In genomic region chr17:81902023-81902652, GRCh38 we compare ENCODE assay signal across 9 cellular contexts. TPM values are rescaled to one million over a fixed set of nuclear protein-coding genes. Genes with fewer than 3 reads are reported as not detected.
DNase-seq lines count a peak whose midpoint lies in the region; ATAC-seq and TF ChIP-seq lines count a peak whose summit lies in the region.
"Had no signal": no experiment of that assay in that cellular context is flagged by ENCODE, and none has a peak within 500 bp of the region (broad histone marks: within the 10 kb centered on the region; RNA-seq: fewer than 3 reads in every experiment).

Gene NPB, plus strand, starts transcription at chr17:81902238. Its CDS starts 40 bp downstream, at chr17:81902278.

- peaks cover 10% of the 10 kb centered on the region for H3K4me1 Mint-ChIP-seq in neural progenitor cell

- peak within 1 kb of the TSS; percentile 19 for H3K4me3 Mint-ChIP-seq in neural progenitor cell

- no peak within 1 kb of the TSS for H3K27ac Mint-ChIP-seq in neural progenitor cell

- H3K4me2 ChIP-seq in neural progenitor cell: peak within 1 kb of the TSS; percentile 88
- H3K4me2 ChIP-seq: PC-9 had no signal

- H3K27me3 ChIP-seq in NT2/D1 (ENCODE audit: insufficient read depth, insufficient read length) (peaks cover 16% of the 10 kb centered on the region), esophagus muscularis mucosa (peaks cover 0 to 25% (median 8%) of the 10 kb centered on the region in 4 donors), neural progenitor cell (peaks cover 33% of the 10 kb centered on the region)

- H3K27ac ChIP-seq in esophagus muscularis mucosa (replicated peaks in 1 of 4) (no peak within 1 kb of the TSS), neural progenitor cell (no peak within 1 kb of the TSS)
- H3K27ac ChIP-seq: PC-9 had no signal

- peak within 1 kb of the TSS; percentile 89 for H2AFZ ChIP-seq in neural progenitor cell (replicated peaks)
- H2AFZ ChIP-seq: PC-9 had no signal

- TF ChIP-seq POLR2A in esophagus muscularis mucosa (IDR thresholded peaks at IDR 0.05; ENCODE audit: low read depth) (no peak), lower leg skin (IDR thresholded peaks at IDR 0.05) (no peak)

- no peak for ATAC-seq in HG03378 (IDR thresholded peaks at IDR 0.05; ENCODE audit: unreplicated experiment)

- H3K4me3 ChIP-seq in NT2/D1 (ENCODE audit: insufficient read length, low read depth): peak within 1 kb of the TSS; percentile 22
- H3K4me3 ChIP-seq in esophagus muscularis mucosa: peak within 1 kb of the TSS; percentile 46 to 57 (median 48)
- H3K4me3 ChIP-seq in neural progenitor cell: peak within 1 kb of the TSS; percentile 43
- H3K4me3 ChIP-seq in lower leg skin (ENCODE audit: low read depth, poor library complexity, severe bottlenecking): no peak within 1 kb of the TSS
- H3K4me3 ChIP-seq: PC-9 had no signal

- intact Hi-C loops in esophagus muscularis mucosa (cut with DNase I) (no loop called here), lower leg skin (cut with DNase I; ENCODE audit: low total_unique reads) (no loop called here)

- TF ChIP-seq EP300 in esophagus muscularis mucosa (IDR thresholded peaks at IDR 0.05): no peak

- H3K36me3 ChIP-seq in NT2/D1 (ENCODE audit: insufficient read depth, insufficient read length, low read length): peaks cover 60% of the 10 kb centered on the region
- peaks cover 28 to 72% (median 56%) of the 10 kb centered on the region in 4 donors for H3K36me3 ChIP-seq in esophagus muscularis mucosa
- no peaks in the 10 kb centered on the region for H3K36me3 ChIP-seq in neural progenitor cell

- no CpG with 5 or more reads among the region's 79 CpGs for WGBS in esophagus muscularis mucosa
- no CpG with 5 or more reads among the region's 79 CpGs for WGBS in lower leg skin, 2 donors

- no peak for TF ChIP-seq CTCF in esophagus muscularis mucosa (IDR thresholded peaks at IDR 0.05)
- TF ChIP-seq CTCF in neural progenitor cell (IDR thresholded peaks at IDR 0.05): no peak
- TF ChIP-seq CTCF in lower leg skin (IDR thresholded peaks at IDR 0.05): no peak

- H3K4me1 ChIP-seq in NT2/D1 (ENCODE audit: insufficient read depth, insufficient read length): peaks cover 25% of the 10 kb centered on the region
- H3K4me1 ChIP-seq in esophagus muscularis mucosa: peaks cover 8 to 18% (median 16%) of the 10 kb centered on the region in 4 donors
- peaks cover 5% of the 10 kb centered on the region for H3K4me1 ChIP-seq in neural progenitor cell

- H3K9ac ChIP-seq in NT2/D1 (ENCODE audit: insufficient read length, low read depth) (peak within 1 kb of the TSS; percentile 78), neural progenitor cell (no peak within 1 kb of the TSS)

- peak; percentile 52 for DNase-seq in CD1c-positive myeloid dendritic cell (ENCODE audit: extremely low spot score)
- DNase-seq in NT2/D1 (ENCODE audit: low read depth, low spot score): no peak
- no peak for DNase-seq in esophagus muscularis mucosa (ENCODE audit: extremely low spot score)
- peak; percentile 74 for DNase-seq in neural progenitor cell (ENCODE audit: low spot score)
- no peak for DNase-seq in NK-92 (lab: John Stamatoyannopoulos, UW; ENCODE audit: unreplicated experiment)
- DNase-seq in T-helper 9 cell: no peak
- DNase-seq in lower leg skin (ENCODE audit: low spot score in 2 of 2): no peak
- DNase-seq: PC-9 had no signal

- H4K20me1 ChIP-seq in neural progenitor cell (ENCODE audit: low read depth): peaks cover 37% of the 10 kb centered on the region

- peaks cover 15% of the 10 kb centered on the region for H3K36me3 Mint-ChIP-seq in neural progenitor cell

- H3K9me3 ChIP-seq in NT2/D1 (ENCODE audit: insufficient read depth, low read length) (no peaks in the 10 kb centered on the region), esophagus muscularis mucosa (no peaks in the 10 kb centered on the region), neural progenitor cell (ENCODE audit: low read depth) (no peaks in the 10 kb centered on the region)

- no peaks in the 10 kb centered on the region for H3K79me2 ChIP-seq in neural progenitor cell (ENCODE audit: low read depth)

- H3K27me3 Mint-ChIP-seq in neural progenitor cell (ENCODE audit: insufficient read depth, low read depth): peaks cover 16% of the 10 kb centered on the region

- H3F3A ChIP-seq in neural progenitor cell (ENCODE audit: low read depth): peaks cover 18% of the 10 kb centered on the region

- no peaks in the 10 kb centered on the region for H3K9me3 Mint-ChIP-seq in neural progenitor cell

RNA-seq across cellular contexts. Expression of gene NPB, which starts in this region (rescaled TPM):
- 1 to 10 TPM in 1 of 4 donors, under 1 TPM in 1, not detected in 2; 0.78 to 1.8 TPM for total RNA-seq in esophagus muscularis mucosa
- 2.8 TPM in 1 of 2 replicates, not detected in the other for total RNA-seq in neural progenitor cell (ENCODE audit: low replicate concordance)
- 1 to 10 TPM in 2 of 4 donors, under 1 TPM in 1, not detected in 1; 0.71 to 3.3 (median 2.0) TPM for total RNA-seq in lower leg skin

Comparison
In these comparisons a context has a peak if more than half of its experiments do, and no peak if none do; other contexts are left out.
1. DNase-seq: peak in CD1c-positive myeloid dendritic cell (single experiment) and neural progenitor cell (single experiment); none in NT2/D1 (single experiment), esophagus muscularis mucosa (single experiment), NK-92 (single experiment), T-helper 9 cell (single experiment) and lower leg skin (0 of 2).